In the genomic region with DNA sequence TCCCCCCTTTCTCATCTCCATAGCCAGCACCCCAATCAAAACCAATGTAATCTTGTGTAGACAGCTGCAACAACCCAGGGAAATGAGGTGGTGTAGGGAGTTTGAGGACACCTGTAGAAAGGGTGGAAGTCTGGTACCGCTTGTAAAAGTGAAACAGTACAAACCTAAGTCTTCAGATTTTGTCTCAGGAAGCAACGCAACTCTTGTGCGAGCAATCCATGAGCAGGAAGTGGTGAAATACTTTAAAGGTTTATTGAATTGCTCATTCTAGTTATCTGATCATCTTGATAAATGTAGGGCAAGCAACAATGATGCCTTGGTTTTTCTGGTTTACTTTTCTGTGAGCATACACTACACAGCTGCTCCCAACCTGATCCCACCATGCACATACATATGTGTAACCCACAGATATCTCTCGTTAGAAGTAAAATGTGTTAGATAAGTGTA, we compare ENCODE assay signal across 9 cellular contexts.
A peak's percentile ranks its signal among the peaks of the same experiment; 100 is the strongest.
DNase-seq lines count a peak whose midpoint lies in the region; ATAC-seq and TF ChIP-seq lines count a peak whose summit lies in the region.
"Had no signal": no experiment of that assay in that cellular context is flagged by ENCODE, and none has a peak within 500 bp of the region (broad histone marks: within the 10 kb centered on the region; RNA-seq: fewer than 3 reads in every experiment).

No MANE protein-coding gene starts in this region.

- peaks cover 10% of the 10 kb centered on the region for H3K9me3 ChIP-seq in DND-41 (ENCODE audit: insufficient read depth, low read length, severe bottlenecking)
- no peaks in the 10 kb centered on the region; the same call in 1 of the 2 replicates for H3K9me3 ChIP-seq in Panc1 (ENCODE audit: control insufficient read depth, insufficient read depth, low read depth, low read length)
- H3K9me3 ChIP-seq in stomach: no peaks in the 10 kb centered on the region

- BruUV-seq in Panc1 (replicated peaks; lab: Mats Ljungman, UMichigan): no TSS peak

- H3K4me2 ChIP-seq in DND-41 (ENCODE audit: insufficient read depth, low read length): peak overlapping the region; percentile 49

- TF ChIP-seq EP300 in stomach (IDR thresholded peaks at IDR 0.05): no peak

- no peaks in the 10 kb centered on the region for H3K36me3 Mint-ChIP-seq in natural killer cell

- peak overlapping the region in 1 of 2 experiments; percentile 37; a peak in 2 of 4 replicates for H3K4me3 ChIP-seq in DND-41 (ENCODE audit: low read depth in 1 of 2, low read length in 2 of 2)
- peak overlapping the region in 1 of 2 experiments; percentile 31; a peak in 2 of 4 replicates for H3K4me3 ChIP-seq in Panc1 (ENCODE audit: low read depth in 2 of 2, low read length in 2 of 2)
- H3K4me3 ChIP-seq in stomach: no peak overlapping the region

- POLR2A ChIA-PET in Panc1 (lab: Charles Lee): interaction anchor here (0.7 kb wide), 1 partner anchor 175 kb away, joined by 3 read pairs; no protein-coding TSS in a partner anchor

- H3K4me1 ChIP-seq in DND-41 (ENCODE audit: insufficient read depth, low read length) (peaks cover 43% of the 10 kb centered on the region), Panc1 (ENCODE audit: control insufficient read depth, insufficient read depth, low read length) (peaks cover 18% of the 10 kb centered on the region), stomach (no peaks in the 10 kb centered on the region)

- peak overlapping the region; percentile 69 to 87 for H3K27ac Mint-ChIP-seq in natural killer cell

- no peaks in the 10 kb centered on the region for H3K27me3 ChIP-seq in DND-41 (ENCODE audit: insufficient read depth, low read length, poor library complexity)
- no peaks in the 10 kb centered on the region for H3K27me3 ChIP-seq in Panc1 (ENCODE audit: control insufficient read depth, insufficient read depth, low read length)
- no peaks in the 10 kb centered on the region for H3K27me3 ChIP-seq in stomach

- CTCF ChIA-PET in Panc1 (lab: Charles Lee): no interaction called here

- H3K4me3 Mint-ChIP-seq in natural killer cell: peak overlapping the region; percentile 79

- in situ Hi-C loops in Panc1 (cut with HindIII; ENCODE audit: low pct_unique_long_range_greater_than_20kb, low sequenced_read_pairs): no loop called here

- intact Hi-C loops in Panc1 (cut with micrococcal nuclease; ENCODE audit: unreplicated experiment) (no loop called here), natural killer cell (cut with micrococcal nuclease) (loop anchor here (5.0 to 10.0 kb wide), 2 partner anchors 117 to 335 kb away; no protein-coding TSS in a partner anchor), Right ventricle myocardium inferior (cut with DNase I) (no loop called here), stomach (cut with DNase I; ENCODE audit: low total_unique reads) (no loop called here)

- no peak overlapping the region; the same call in 1 of the 2 replicates for H3K9ac ChIP-seq in DND-41 (ENCODE audit: low read depth, low read length)

- H3K79me2 ChIP-seq in DND-41 (ENCODE audit: insufficient read depth, low read length): no peaks in the 10 kb centered on the region

- no peak overlapping the region for H2AFZ ChIP-seq in DND-41 (ENCODE audit: low read depth, low read length)

- DNase-seq in DND-41: peak; percentile 78
- DNase-seq in Panc1 (ENCODE audit: low read depth, low spot score): peak; percentile 69
- DNase-seq in activated naive CD4-positive, alpha-beta T cell treated with anti-CD3 and anti-CD28 coated beads, Interleukin-2, amount 50 U/mL, for 16 hours: peak; percentile 29
- DNase-seq in natural killer cell: no peak
- DNase-seq in superior temporal gyrus (ENCODE audit: extremely low spot score): no peak
- no peak for DNase-seq in Right ventricle myocardium inferior (ENCODE audit: missing footprints)
- DNase-seq in stomach: no peak
- DNase-seq: NCI-H1694 had no signal

- H3K36me3 ChIP-seq in DND-41 (ENCODE audit: insufficient read depth, low read length) (no peaks in the 10 kb centered on the region), Panc1 (ENCODE audit: control insufficient read depth, insufficient read depth, low read length) (peaks cover 7% of the 10 kb centered on the region), stomach (peaks cover 10 to 76% (median 72%) of the 10 kb centered on the region in 4 donors)

- peaks cover 29 to 35% of the 10 kb centered on the region in 2 donors for H3K4me1 Mint-ChIP-seq in natural killer cell

- H4K20me1 ChIP-seq in DND-41 (ENCODE audit: insufficient read depth, low read length): no peaks in the 10 kb centered on the region

- 65 to 88% (median 71%) methylated on average over 4 of the region's 4 CpGs for WGBS in stomach, 5 donors

- no peak for TF ChIP-seq CTCF in DND-41 (IDR thresholded peaks at IDR 0.05; ENCODE audit: borderline replicate concordance, extremely low read depth, low read length, poor library complexity, severe bottlenecking)
- TF ChIP-seq CTCF in Panc1 (IDR thresholded peaks at IDR 0.05): no peak
- no peak for TF ChIP-seq CTCF in natural killer cell (IDR thresholded peaks at IDR 0.05)
- no peak for TF ChIP-seq CTCF in stomach (IDR thresholded peaks at IDR 0.05)

- ATAC-seq in DND-41 (ENCODE audit: insufficient read depth, low read depth) (peak; percentile 93), Panc1 (peak; percentile 98), natural killer cell (peak; percentile 82 to 84 (median 82)), Right ventricle myocardium inferior (no peak), GM18520 (IDR thresholded peaks at IDR 0.05; ENCODE audit: unreplicated experiment) (no peak)

- no peak for TF ChIP-seq POLR2A in stomach (IDR thresholded peaks at IDR 0.05)

- H3K27me3 Mint-ChIP-seq in natural killer cell (ENCODE audit: low read depth in 2 of 2): no peaks in the 10 kb centered on the region

- no peaks in the 10 kb centered on the region for H3K9me3 Mint-ChIP-seq in natural killer cell

- H3K27ac ChIP-seq in DND-41 (ENCODE audit: low read length) (peak overlapping the region; percentile 67), Panc1 (ENCODE audit: low read length) (peak overlapping the region; percentile 87), stomach (peak overlapping the region in 1 of 5 donors; percentile 2)

Comparison
In these comparisons a context has a peak if more than half of its experiments do, and no peak if none do; other contexts are left out.
1. ATAC-seq: peak in DND-41 (single experiment), Panc1 (single experiment) and natural killer cell (3 of 3); none in Right ventricle myocardium inferior (single experiment) and GM18520 (single experiment).
2. DNase-seq: peak in DND-41 (single experiment), Panc1 (single experiment) and activated naive CD4-positive, alpha-beta T cell treated with anti-CD3 and anti-CD28 coated beads, Interleukin-2, amount 50 U/mL, for 16 hours (single experiment); none in natural killer cell (single experiment), superior temporal gyrus (single experiment), Right ventricle myocardium inferior (single experiment) and stomach (single experiment).